8 cellular contexts compared by ENCODE assay signal in genomic region chr16:57377080-57377841, GRCh38. TPM values are rescaled to one million over a fixed set of nuclear protein-coding genes. Genes with fewer than 3 reads are reported as not detected.
DNase-seq lines count a peak whose midpoint lies in the region; ATAC-seq, FAIRE-seq and TF ChIP-seq lines count a peak whose summit lies in the region.

No MANE protein-coding gene starts in this region.

- H3K27ac ChIP-seq in RWPE2 (ENCODE audit: poor library complexity, severe bottlenecking) (peak overlapping the region; percentile 65), keratinocyte (ENCODE audit: control insufficient read depth, insufficient read depth, low read length) (peak overlapping the region; percentile 47), caudate nucleus (ENCODE audit: low read depth, low read length) (no peak overlapping the region)

- H3K36me3 ChIP-seq in RWPE2 (ENCODE audit: low read depth) (no peaks in the 10 kb centered on the region), keratinocyte (ENCODE audit: control insufficient read depth in 2 of 2, extremely low read depth in 1 of 2, insufficient read depth in 2 of 2, low read length in 2 of 2) (no peaks in the 10 kb centered on the region)

- TF ChIP-seq CTCF in RWPE2 (IDR thresholded peaks at IDR 0.05; ENCODE audit: poor library complexity, severe bottlenecking) (no peak), keratinocyte (optimal IDR thresholded peaks at IDR 0.05 in 1 of 3, IDR thresholded peaks at IDR 0.05 in 1 of 3, conservative IDR thresholded peaks at IDR 0.05 in 1 of 3; ENCODE audit: extremely low read depth in 1 of 3, insufficient read depth in 2 of 3, low read length in 3 of 3) (no peak)

- dilution Hi-C loops in keratinocyte (cut with MboI; ENCODE audit: extremely low pct_ligation_motif_present, low sequenced_read_pairs), result no loop called here

- H3K4me1 ChIP-seq in RWPE2 (ENCODE audit: insufficient read depth, poor library complexity, severe bottlenecking), result peaks cover 34% of the 10 kb centered on the region
- peaks cover 48% of the 10 kb centered on the region for H3K4me1 ChIP-seq in keratinocyte (ENCODE audit: control insufficient read depth, extremely low read depth, insufficient read depth, low read length)

- H3K9ac ChIP-seq in keratinocyte (ENCODE audit: control insufficient read depth, extremely low read depth, insufficient read depth, low read length), result peak overlapping the region; percentile 1

- peak overlapping the region; percentile 29 for H3K4me2 ChIP-seq in keratinocyte (ENCODE audit: control insufficient read depth, extremely low read depth, insufficient read depth, low read depth, low read length)

- no peaks in the 10 kb centered on the region for H4K20me1 ChIP-seq in keratinocyte (ENCODE audit: control insufficient read depth, extremely low read depth, insufficient read depth, low read length)

- H3K4me3 ChIP-seq in RWPE2 (ENCODE audit: severe bottlenecking) (no peak overlapping the region), keratinocyte (ENCODE audit: control insufficient read depth in 2 of 3, extremely low read depth in 1 of 3, insufficient read depth in 2 of 3, low read depth in 1 of 3, low read length in 3 of 3) (no peak overlapping the region)

- H3K9me1 ChIP-seq in keratinocyte (ENCODE audit: control insufficient read depth, extremely low read depth, insufficient read depth, low read length), result no peaks in the 10 kb centered on the region

- no peak for FAIRE-seq in keratinocyte (lab: Jason Lieb, UNC)

- no peaks in the 10 kb centered on the region for H3K79me2 ChIP-seq in keratinocyte (ENCODE audit: control insufficient read depth, insufficient read depth, low read length)

- DNase-seq in activated gamma-delta T cell treated with anti-CD3 and anti-CD28 coated beads, Interleukin-2, amount 50 U/mL, for 16 hours (ENCODE audit: low read depth), result peak; percentile 21
- DNase-seq in activated gamma-delta T cell (lab: John Stamatoyannopoulos, UW), result no peak
- DNase-seq in RWPE2 (ENCODE audit: low spot score), result no peak
- DNase-seq in keratinocyte (ENCODE audit: low read depth, low spot score), result no peak
- DNase-seq in AG08396 (ENCODE audit: low spot score), result no peak
- no peak for DNase-seq in caudate nucleus (lab: John Stamatoyannopoulos, UW)
- DNase-seq in NCI-H2107 (lab: John Stamatoyannopoulos, UW), result no peak

- ATAC-seq in HG02798 (IDR thresholded peaks at IDR 0.05; ENCODE audit: poor library complexity, unreplicated experiment) (peak; percentile 74), RWPE2 (ENCODE audit: low read depth) (peak; percentile 21; the same call in 2 of the 3 replicates)

- H2AFZ ChIP-seq in keratinocyte (ENCODE audit: control insufficient read depth, low read length), result no peak overlapping the region

- H3K27me3 ChIP-seq in RWPE2 (ENCODE audit: insufficient read depth, poor library complexity, severe bottlenecking), result no peaks in the 10 kb centered on the region
- no peaks in the 10 kb centered on the region for H3K27me3 ChIP-seq in keratinocyte (ENCODE audit: control insufficient read depth, extremely low read depth, insufficient read depth, low read length)

- no peaks in the 10 kb centered on the region for H3K9me3 ChIP-seq in RWPE2 (ENCODE audit: severe bottlenecking)
- H3K9me3 ChIP-seq in keratinocyte (ENCODE audit: control insufficient read depth, low read depth, low read length), result no peaks in the 10 kb centered on the region

RNA-seq across cellular contexts. Expression of gene CX3CL1, which starts 5.0 kb away (rescaled TPM):
- polyA plus RNA-seq in keratinocyte, result 0.45 to 0.71 TPM (median 0.47 TPM) in 3 replicates
- not detected for polyA plus RNA-seq in keratinocyte (2011; ENCODE audit: low read depth)
- 0.22 and 0.42 TPM in 2 replicates for polyA plus RNA-seq in keratinocyte (2011; cell fraction: cytosol; rRNA removed)
- polyA plus RNA-seq in keratinocyte (2011; cell fraction: nucleus; rRNA removed), result 0.83 and 1.3 TPM in 2 replicates
- polyA plus RNA-seq in keratinocyte (2012; ENCODE audit: low replicate concordance), result 0.14 and 0.76 TPM in 2 replicates
- 0.40 to 0.48 TPM (median 0.43 TPM) in 3 replicates for polyA minus RNA-seq in keratinocyte
- 0.58 TPM for polyA minus RNA-seq in keratinocyte (2011; cell fraction: cytosol; rRNA and poly(A)+ RNA removed)
- polyA minus RNA-seq in keratinocyte (2011; cell fraction: nucleus; rRNA and poly(A)+ RNA removed), result 0.21 and 0.93 TPM in 2 replicates

RNA-seq across cellular contexts. Expression of gene CCL22, which starts 18.7 kb away (rescaled TPM):
- polyA plus RNA-seq in keratinocyte, result not detected in 3 replicates
- 0.35 TPM for polyA plus RNA-seq in keratinocyte (2011; ENCODE audit: low read depth)
- not detected in 2 replicates for polyA plus RNA-seq in keratinocyte (2011; cell fraction: cytosol; rRNA removed)
- 0.05 and 0.07 TPM in 2 replicates for polyA plus RNA-seq in keratinocyte (2011; cell fraction: nucleus; rRNA removed)
- polyA plus RNA-seq in keratinocyte (2012; ENCODE audit: low replicate concordance), result 0.61 TPM in 1 of 2 replicates, not detected in the other
- polyA minus RNA-seq in keratinocyte, result not detected in 3 replicates
- polyA minus RNA-seq in keratinocyte (2011; cell fraction: cytosol; rRNA and poly(A)+ RNA removed), result not detected
- polyA minus RNA-seq in keratinocyte (2011; cell fraction: nucleus; rRNA and poly(A)+ RNA removed), result not detected in 2 replicates

RNA-seq across cellular contexts. Expression of gene CCL17, which starts 27.3 kb away (rescaled TPM):
- polyA plus RNA-seq in keratinocyte, result not detected in 3 replicates
- not detected for polyA plus RNA-seq in keratinocyte (2011; ENCODE audit: low read depth)
- polyA plus RNA-seq in keratinocyte (2011; cell fraction: cytosol; rRNA removed), result not detected in 2 replicates
- not detected in 2 replicates for polyA plus RNA-seq in keratinocyte (2011; cell fraction: nucleus; rRNA removed)
- not detected in 2 replicates for polyA plus RNA-seq in keratinocyte (2012; ENCODE audit: low replicate concordance)
- polyA minus RNA-seq in keratinocyte, result not detected in 3 replicates
- polyA minus RNA-seq in keratinocyte (2011; cell fraction: cytosol; rRNA and poly(A)+ RNA removed), result not detected
- not detected in 2 replicates for polyA minus RNA-seq in keratinocyte (2011; cell fraction: nucleus; rRNA and poly(A)+ RNA removed)
